In the genomic region with DNA sequence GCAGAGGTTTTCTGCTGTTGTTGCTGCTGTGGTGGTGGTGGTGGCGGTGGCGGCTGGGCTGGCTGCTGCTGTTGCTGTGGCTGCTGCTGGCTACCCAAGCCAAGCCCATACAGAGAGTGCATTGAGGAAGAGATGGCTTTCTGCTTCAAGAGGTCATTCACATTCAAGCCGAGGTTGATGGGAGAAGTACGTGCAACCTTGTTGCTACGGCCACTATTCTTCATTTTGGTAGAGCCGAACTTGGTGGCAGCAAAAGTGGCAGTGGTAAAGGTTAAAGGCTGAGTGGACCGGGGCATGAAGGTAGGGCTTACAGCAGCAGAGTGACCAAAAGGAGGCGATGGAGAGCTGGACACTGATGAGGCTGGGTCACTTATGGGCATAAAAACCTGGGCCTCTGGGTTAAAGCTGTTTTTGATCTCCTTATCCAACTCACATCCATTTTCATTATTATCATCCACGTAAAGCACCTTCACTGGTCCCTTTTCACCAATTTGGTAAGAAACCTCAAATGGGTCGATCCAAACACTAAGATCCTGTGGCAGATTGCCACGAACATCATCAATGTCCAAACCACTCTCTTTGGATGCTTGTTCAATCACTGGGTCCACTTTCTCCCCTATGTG, we compare ENCODE assay signal across 7 cellular contexts. TPM values are rescaled to one million over a fixed set of nuclear protein-coding genes. Genes with fewer than 3 reads are reported as not detected.
A peak's percentile ranks its signal among the peaks of the same experiment; 100 is the strongest.
DNase-seq lines count a peak whose midpoint lies in the region; ATAC-seq and TF ChIP-seq lines count a peak whose summit lies in the region.

No MANE protein-coding gene starts in this region.

- peaks cover 4% of the 10 kb centered on the region; the same call in 1 of the 2 replicates for H3K36me3 ChIP-seq in MM.1S (replicated peaks; ENCODE audit: insufficient read depth, low read length)

- no peak overlapping the region for H3K9ac ChIP-seq in MM.1S (ENCODE audit: low read length)

- no peaks in the 10 kb centered on the region for H3K9me2 ChIP-seq in MM.1S (replicated peaks; ENCODE audit: insufficient read depth, low read length)

- no peak overlapping the region for H3K4me2 ChIP-seq in MM.1S (ENCODE audit: low read depth, low read length)

- peak overlapping the region; percentile 76 for H3K27ac Mint-ChIP-seq in activated naive CD8-positive, alpha-beta T cell treated with anti-CD3 and anti-CD28 coated beads for 36 hours

- H3K36me3 Mint-ChIP-seq in activated naive CD8-positive, alpha-beta T cell treated with anti-CD3 and anti-CD28 coated beads for 36 hours: peaks cover 16% of the 10 kb centered on the region

- peak overlapping the region; percentile 60 for H3K4me3 Mint-ChIP-seq in activated naive CD8-positive, alpha-beta T cell treated with anti-CD3 and anti-CD28 coated beads for 36 hours

- no peaks in the 10 kb centered on the region for H4K20me1 ChIP-seq in MM.1S (ENCODE audit: insufficient read depth, low read length)

- H3K9me3 Mint-ChIP-seq in activated naive CD8-positive, alpha-beta T cell treated with anti-CD3 and anti-CD28 coated beads for 36 hours: no peaks in the 10 kb centered on the region

- H3K4me3 ChIP-seq in MM.1S (ENCODE audit: low read length) (no peak overlapping the region), skeletal muscle cell (ENCODE audit: low read depth, low read length) (peak overlapping the region; percentile 7)

- in situ Hi-C loops in G401 (cut with HindIII; ENCODE audit: low sequenced_read_pairs): no loop called here

- no peaks in the 10 kb centered on the region for H3K27me3 ChIP-seq in MM.1S (replicated peaks; ENCODE audit: insufficient read depth, low read length)

- no peaks in the 10 kb centered on the region for H3K9me3 ChIP-seq in MM.1S (replicated peaks; ENCODE audit: insufficient read depth, low read length)

- peak; percentile 65 for TF ChIP-seq CTCF in MM.1S (IDR thresholded peaks at IDR 0.05; ENCODE audit: low read length)

- H3K79me2 ChIP-seq in MM.1S (ENCODE audit: low read length): peaks cover 41% of the 10 kb centered on the region

- peaks cover 25% of the 10 kb centered on the region for H3F3A ChIP-seq in MM.1S (ENCODE audit: insufficient read depth, low read length)

- no peak for ATAC-seq in GM19328 (IDR thresholded peaks at IDR 0.05; ENCODE audit: unreplicated experiment)

- peaks cover 4% of the 10 kb centered on the region for H3K27me3 Mint-ChIP-seq in activated naive CD8-positive, alpha-beta T cell treated with anti-CD3 and anti-CD28 coated beads for 36 hours

- peaks cover 8% of the 10 kb centered on the region for H3K4me1 ChIP-seq in MM.1S (ENCODE audit: low read length)

- H2AFZ ChIP-seq in MM.1S (ENCODE audit: low read length): no peak overlapping the region

- H3K4me1 Mint-ChIP-seq in activated naive CD8-positive, alpha-beta T cell treated with anti-CD3 and anti-CD28 coated beads for 36 hours: peaks cover 33% of the 10 kb centered on the region

- H3K27ac ChIP-seq in MM.1S (ENCODE audit: low read length): no peak overlapping the region

- DNase-seq in G401 (ENCODE audit: low spot score) (peak; percentile 75), MM.1S (peak; percentile 38), hippocampal formation (lab: John Stamatoyannopoulos, UW) (peak; percentile 41 to 77), skeletal muscle cell (ENCODE audit: low read depth) (no peak), NCI-H1417 treated with DMSO at 0.1 percent for 48 hours (lab: John Stamatoyannopoulos, UW) (no peak)
- peak; percentile 30 for DNase-seq in activated naive CD8-positive, alpha-beta T cell treated with anti-CD3 and anti-CD28 coated beads for 36 hours

RNA-seq across cellular contexts. Expression of a gene that starts 2.8 kb away (rescaled TPM):
- 18.5 and 26.4 TPM in 2 replicates for total RNA-seq in G401 (2014; rRNA removed; shearing (Covaris generic))
- total RNA-seq in activated naive CD8-positive, alpha-beta T cell treated with anti-CD3 and anti-CD28 coated beads for 36 hours: 10 to 100 TPM; 40.1 to 44.9 TPM

RNA-seq across cellular contexts. Expression of a gene that starts 27.9 kb away (rescaled TPM):
- total RNA-seq in G401 (2014; rRNA removed; shearing (Covaris generic)): 0.62 TPM in 1 of 2 replicates, not detected in the other
- total RNA-seq in activated naive CD8-positive, alpha-beta T cell treated with anti-CD3 and anti-CD28 coated beads for 36 hours: not detected

Comparison
In these comparisons a context has a peak if more than half of its experiments do, and no peak if none do; other contexts are left out.
1. DNase-seq: peak in G401 (single experiment), MM.1S (single experiment), activated naive CD8-positive, alpha-beta T cell treated with anti-CD3 and anti-CD28 coated beads for 36 hours (single experiment) and hippocampal formation (2 of 2); none in skeletal muscle cell (single experiment) and NCI-H1417 treated with DMSO at 0.1 percent for 48 hours (single experiment).